19 cellular contexts compared by ENCODE assay signal in genomic region chr14:55383541-55384140, GRCh38. TPM values are rescaled to one million over a fixed set of nuclear protein-coding genes. Genes with fewer than 3 reads are reported as not detected.
DNase-seq lines count a peak whose midpoint lies in the region; ATAC-seq lines count a peak whose summit lies in the region.
"Had no signal": no experiment of that assay in that cellular context is flagged by ENCODE, and none has a peak within 500 bp of the region (broad histone marks: within the 10 kb centered on the region; RNA-seq: fewer than 3 reads in every experiment).

No MANE protein-coding gene starts in this region.

- DNase-seq in GM23248 (no peak), OCI-M2 (lab: John Stamatoyannopoulos, UW; ENCODE audit: unreplicated experiment) (peak; percentile 70), Right ventricle myocardium superior (no peak), NCI-H345 (lab: John Stamatoyannopoulos, UW) (no peak), T-helper 1 cell (no peak)
- no peak for DNase-seq in activated T-cell treated with anti-CD3 and anti-CD28 coated beads, Interleukin-2, amount 50 U/mL, for 48 hours
- DNase-seq in stimulated activated CD4-positive, alpha-beta T cell treated with anti-CD3 and anti-CD28 coated beads, Interleukin-2, amount 100 ng/mL, for 24 hours = no peak
- DNase-seq: activated CD8-positive, alpha-beta memory T cell treated with anti-CD3 and anti-CD28 coated beads, Interleukin-2, amount 10 ng/mL, durations not matched to agents 7 days and 5 days; activated naive CD8-positive, alpha-beta T cell treated with anti-CD3 and anti-CD28 coated beads, Interleukin-2, amount 10 ng/mL, durations not matched to agents 7 days and 5 days; C1 segment of cervical spinal cord; stimulated activated CD4-positive, alpha-beta T cell treated with anti-CD3 and anti-CD28 coated beads, Interleukin-1b, Interleukin-23, amount 100 ng/mL, for 48 hours; stimulated activated CD8-positive, alpha-beta memory T cell treated with anti-CD3 and anti-CD28 coated beads, Interleukin-4, amount 100 ng/mL, for 48 hours had no signal

- intact Hi-C loops in Right ventricle myocardium superior (cut with DNase I) = no loop called here

- H3K9ac ChIP-seq in GM23248 (no peak overlapping the region), skeletal muscle tissue (ENCODE audit: low read depth in 1 of 3, low read length in 3 of 3) (peak overlapping the region; percentile 9 to 68 (median 22))

- peak; percentile 70 for ATAC-seq in Right ventricle myocardium superior (ENCODE audit: poor library complexity)
- ATAC-seq: activated CD8-positive, alpha-beta memory T cell treated with anti-CD3 and anti-CD28 coated beads, Interleukin-2, amount 10 ng/mL, durations not matched to agents 7 days and 5 days had no signal

- no peak overlapping the region for H3K4me2 ChIP-seq in GM23248 (ENCODE audit: unreplicated experiment)

- 90% methylated on average over 5 of the region's 5 CpGs for WGBS in GM23248 (ENCODE audit: low coverage in 1 of 2, low lambda C conversion rate in 2 of 2, missing lambda C conversion rate in 2 of 2), 2 experiments

- no peak overlapping the region for H3K4me3 ChIP-seq in GM23248
- peak overlapping the region in 1 of 3 donors; percentile 31 for H3K4me3 ChIP-seq in skeletal muscle tissue (ENCODE audit: low read length in 3 of 3)
- H3K4me3 ChIP-seq: SK-N-MC, upper lobe of left lung had no signal

- no peaks in the 10 kb centered on the region for H3K79me2 ChIP-seq in GM23248 (ENCODE audit: insufficient read depth)

- H4K20me1 ChIP-seq in GM23248 (ENCODE audit: insufficient read depth) = no peaks in the 10 kb centered on the region

- in situ Hi-C loops in GM23248 (cut with MboI) = no loop called here

- H3K9me2 ChIP-seq in GM23248 (ENCODE audit: insufficient read depth) = no peaks in the 10 kb centered on the region

- H3K36me3 ChIP-seq in GM23248 (ENCODE audit: low read depth) (peaks cover 17% of the 10 kb centered on the region), skeletal muscle tissue (ENCODE audit: control insufficient read depth in 3 of 3, insufficient read depth in 3 of 3, low read length in 3 of 3) (peaks cover 24 to 33% (median 31%) of the 10 kb centered on the region in 3 donors)

- H3K27ac ChIP-seq in GM23248 (peak overlapping the region; percentile 45; the same call in 1 of the 2 replicates), skeletal muscle tissue (ENCODE audit: low read depth, low read length) (peak overlapping the region; percentile 71)
- H3K27ac ChIP-seq: SK-N-MC, upper lobe of left lung, VCaP had no signal

- H3K4me1 ChIP-seq in GM23248 (ENCODE audit: insufficient read depth) (peaks cover 16% of the 10 kb centered on the region), skeletal muscle tissue (ENCODE audit: control insufficient read depth in 3 of 3, insufficient read depth in 3 of 3, low read length in 3 of 3) (peaks cover 15 to 41% (median 28%) of the 10 kb centered on the region in 3 donors)
- H3K4me1 ChIP-seq: upper lobe of left lung had no signal

- H3K9me3 ChIP-seq in GM23248 (ENCODE audit: low read depth) = no peaks in the 10 kb centered on the region
- no peaks in the 10 kb centered on the region for H3K9me3 ChIP-seq in skeletal muscle tissue (ENCODE audit: control insufficient read depth in 3 of 3, low read length in 3 of 3)
- H3K9me3 ChIP-seq: upper lobe of left lung had no signal

- H3F3A ChIP-seq in GM23248 (ENCODE audit: insufficient read depth) = peaks cover 3% of the 10 kb centered on the region; the same call in 1 of the 2 replicates

- H2AFZ ChIP-seq in GM23248 = no peak overlapping the region

- H3K27me3 ChIP-seq in GM23248 (replicated peaks; ENCODE audit: insufficient read depth) (no peaks in the 10 kb centered on the region), skeletal muscle tissue (ENCODE audit: control insufficient read depth in 3 of 3, insufficient read depth in 3 of 3, low read length in 3 of 3) (no peaks in the 10 kb centered on the region)
- H3K27me3 ChIP-seq: upper lobe of left lung had no signal

RNA-seq across cellular contexts. Expression of gene ATG14, which starts 28.0 kb away (rescaled TPM):
- total RNA-seq in GM23248 (2014; rRNA removed; shearing (Covaris generic)) = 14.7 and 14.9 TPM in 2 replicates
- 3.8 TPM in 2 replicates for polyA plus RNA-seq in GM23248 (2016; fragmentation: Nextera tagmentation; extraction: Ambion mirVana)
- total RNA-seq in Right ventricle myocardium superior (12.3 TPM), skeletal muscle tissue (14.6 TPM)

RNA-seq across cellular contexts. Expression of gene TBPL2, which starts 56.8 kb away (rescaled TPM):
- not detected in 2 replicates for total RNA-seq in GM23248 (2014; rRNA removed; shearing (Covaris generic))
- polyA plus RNA-seq in GM23248 (2016; fragmentation: Nextera tagmentation; extraction: Ambion mirVana) = not detected in 2 replicates
- total RNA-seq in Right ventricle myocardium superior (not detected), skeletal muscle tissue (not detected)
- total RNA-seq: activated CD8-positive, alpha-beta memory T cell treated with anti-CD3 and anti-CD28 coated beads, Interleukin-2, amount 10 ng/mL, durations not matched to agents 7 days and 5 days; activated naive CD8-positive, alpha-beta T cell treated with anti-CD3 and anti-CD28 coated beads, Interleukin-2, amount 10 ng/mL, durations not matched to agents 7 days and 5 days; glomerular endothelial cell; HT1080; progenitor cell of endocrine pancreas; upper lobe of left lung had no signal
